ENCODE assay signal across 8 cellular contexts in the genomic region with DNA sequence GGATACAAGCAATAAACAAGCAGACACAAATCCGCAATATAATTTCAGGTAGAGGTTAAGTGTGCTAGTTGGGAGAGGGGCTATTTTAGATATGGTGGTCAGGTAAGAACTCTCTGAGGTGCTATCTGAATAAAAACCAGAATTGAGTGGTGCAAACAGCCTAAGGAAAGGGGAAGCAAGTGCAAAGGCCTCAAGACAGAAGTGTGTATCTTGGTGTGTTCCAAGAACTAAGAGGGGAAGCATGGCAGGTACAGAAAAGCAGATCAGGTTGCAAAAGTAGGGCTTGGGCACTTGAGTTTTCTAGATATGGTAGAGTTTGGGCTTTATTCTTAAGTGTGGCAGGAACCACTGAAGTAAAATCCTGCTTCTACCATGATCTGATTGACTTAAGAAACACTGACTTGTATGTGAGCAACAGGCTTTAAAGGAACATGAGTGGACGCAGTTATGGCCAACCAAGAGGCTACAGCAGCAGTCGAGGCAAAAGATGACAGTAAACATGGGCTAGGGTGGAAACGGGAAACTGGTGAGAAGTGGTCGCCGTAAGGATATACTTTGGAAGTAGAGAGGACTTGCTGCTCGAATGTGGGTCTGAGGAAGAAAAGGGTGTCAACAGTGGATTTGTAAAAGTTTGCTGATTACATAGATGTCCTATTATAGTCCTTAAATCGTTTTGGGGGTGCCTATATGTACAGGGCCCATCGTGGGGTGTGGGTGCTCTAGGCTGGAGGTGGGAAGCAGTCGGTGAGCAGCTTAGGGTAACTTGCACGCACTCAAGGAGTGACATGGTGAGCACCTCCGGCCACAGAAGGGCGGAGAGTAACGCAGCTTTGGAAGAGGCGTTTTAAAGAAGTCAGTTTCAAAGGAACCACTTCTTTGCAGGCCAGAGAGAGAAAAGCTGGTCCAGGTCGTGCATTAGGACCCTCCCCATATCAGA. TPM values are rescaled to one million over a fixed set of nuclear protein-coding genes. Genes with fewer than 3 reads are reported as not detected.
A peak's percentile ranks its signal among the peaks of the same experiment; 100 is the strongest.
DNase-seq lines count a peak whose midpoint lies in the region; ATAC-seq, FAIRE-seq and TF ChIP-seq lines count a peak whose summit lies in the region.

No MANE protein-coding gene starts in this region.

- TF ChIP-seq CTCF in BJ (IDR thresholded peaks at IDR 0.05; ENCODE audit: insufficient read depth, low read depth, low read length) (no peak), MCF 10A (IDR thresholded peaks at IDR 0.05; ENCODE audit: unreplicated experiment) (no peak), kidney (IDR thresholded peaks at IDR 0.05; ENCODE audit: borderline replicate concordance, extremely low read depth, insufficient read depth) (no peak)

- H3K9me3 Mint-ChIP-seq in MCF 10A (ENCODE audit: unreplicated experiment) = no peaks in the 10 kb centered on the region

- H3K36me3 ChIP-seq in BJ (ENCODE audit: control insufficient read depth, insufficient read depth, low read length) (no peaks in the 10 kb centered on the region), kidney (ENCODE audit: control insufficient read depth in 1 of 2, insufficient read depth in 2 of 2, low read length in 2 of 2) (peaks cover 2 to 9% of the 10 kb centered on the region in 2 donors)

- peak overlapping the region; percentile 43 to 96 for H3K9ac ChIP-seq in kidney (ENCODE audit: low read length in 2 of 2)

- peak; percentile 49 for ATAC-seq in HG03139 (IDR thresholded peaks at IDR 0.05; ENCODE audit: unreplicated experiment)

- peaks cover 16% of the 10 kb centered on the region for H3K36me3 Mint-ChIP-seq in MCF 10A (ENCODE audit: insufficient read depth, unreplicated experiment)

- peaks cover 17% of the 10 kb centered on the region for H3K4me1 Mint-ChIP-seq in MCF 10A (ENCODE audit: insufficient read depth, unreplicated experiment)

- no peak for DNase-seq in BJ (ENCODE audit: low read depth)
- peak; percentile 18 for DNase-seq in GM19238 (ENCODE audit: insufficient read length, low spot score)
- DNase-seq in SK-MEL-5 (ENCODE audit: low read depth, low spot score) = peak; percentile 32
- peak; percentile 40 for DNase-seq in MCF 10A (ENCODE audit: unreplicated experiment)
- no peak for DNase-seq in kidney
- DNase-seq in stimulated activated CD8-positive, alpha-beta memory T cell treated with anti-CD3 and anti-CD28 coated beads, Interleukin-7, amount 100 ng/mL, for 4 hours (ENCODE audit: low read depth in 2 of 2) = peak; percentile 12 to 21
- DNase-seq in NCI-H2196 treated with DMSO at 0.1 percent for 48 hours (lab: John Stamatoyannopoulos, UW; ENCODE audit: unreplicated experiment) = no peak

- peaks cover 9 to 10% of the 10 kb centered on the region in 2 donors for H3K4me1 ChIP-seq in kidney (ENCODE audit: control insufficient read depth in 1 of 2, insufficient read depth in 1 of 2, low read depth in 1 of 2, low read length in 2 of 2)

- H3K4me3 Mint-ChIP-seq in MCF 10A (ENCODE audit: unreplicated experiment) = peak overlapping the region; percentile 89

- H3K27ac Mint-ChIP-seq in MCF 10A (ENCODE audit: low read depth, unreplicated experiment) = peak overlapping the region; percentile 92

- peak overlapping the region; percentile 68 to 74 for H3K27ac ChIP-seq in kidney (ENCODE audit: low read depth in 2 of 2, low read length in 2 of 2)

- CTCF ChIA-PET in BJ (lab: Yijun Ruan, JAX) (interaction anchor here (1.0 to 1.6 kb wide), 3 partner anchors 24 to 160 kb away, joined by 3 to 8 read pairs (median 3); no protein-coding TSS in a partner anchor), MCF 10A (lab: Yijun Ruan, JAX) (interaction anchor here (0.5 to 1.9 kb wide), 7 partner anchors 10 to 746 kb away, joined by 3 to 9 read pairs (median 5); no protein-coding TSS in a partner anchor)

- FAIRE-seq in kidney (lab: Jason Lieb, UNC) = no peak

- TSS peak; percentile 51 for BruUV-seq in MCF 10A (replicated peaks; lab: Mats Ljungman, UMichigan)

- intact Hi-C loops in MCF 10A (cut with micrococcal nuclease) (no loop called here), kidney (cut with DNase I) (no loop called here)

- no peaks in the 10 kb centered on the region for H3K27me3 ChIP-seq in BJ (ENCODE audit: control insufficient read depth, insufficient read depth, low read length)

- in situ Hi-C loops in SK-MEL-5 (cut with HindIII; ENCODE audit: low pct_unique_long_range_greater_than_20kb, low sequenced_read_pairs) = loop anchor here (25.0 kb wide), 1 partner anchor 133 kb away; no protein-coding TSS in a partner anchor

- no peaks in the 10 kb centered on the region for H3K9me3 ChIP-seq in kidney (ENCODE audit: control insufficient read depth in 1 of 2, low read length in 2 of 2)

- H3K4me3 ChIP-seq in BJ (ENCODE audit: low read depth, low read length) (peak overlapping the region; percentile 64), kidney (ENCODE audit: low read length in 2 of 2) (peak overlapping the region; percentile 88 to 100)

- POLR2A ChIA-PET in BJ (lab: Charles Lee) (interaction anchor here (0.5 kb wide), 1 partner anchor 23 kb away, joined by 3 read pairs; no protein-coding TSS in a partner anchor), MCF 10A (lab: Yijun Ruan, JAX) (interaction anchor here (0.6 to 1.7 kb wide), 17 partner anchors 9 to 1458 kb away, joined by 3 to 15 read pairs (median 4); partner anchors contain the start of gene UGGT2)

- H3K27me3 Mint-ChIP-seq in MCF 10A (ENCODE audit: insufficient read depth, unreplicated experiment) = no peaks in the 10 kb centered on the region

RNA-seq across cellular contexts. Expression of gene TGDS, which starts 0.7 kb away (rescaled TPM):
- 5.9 and 14.1 TPM in 2 replicates for polyA plus RNA-seq in BJ (2011; rRNA removed)
- polyA minus RNA-seq in BJ (2011; rRNA and poly(A)+ RNA removed) = 3.5 and 3.8 TPM in 2 replicates
- 57.0 and 59.9 TPM in 2 replicates for total RNA-seq in SK-MEL-5 (2014; rRNA removed; shearing (Covaris generic))
- 35.3 and 36.8 TPM in 2 replicates for polyA plus RNA-seq in SK-MEL-5 (2015; cell fraction: cytosol; rRNA removed)
- 120 and 132 TPM in 2 replicates for polyA plus RNA-seq in SK-MEL-5 (2015; cell fraction: nucleus; rRNA removed)
- 14.1 and 16.8 TPM in 2 replicates for total RNA-seq in MCF 10A (2022)
- total RNA-seq in kidney = 12.2 TPM
- 10.8 TPM for polyA plus RNA-seq in kidney (ENCODE audit: insufficient read depth, low read depth, low replicate concordance)

RNA-seq across cellular contexts. Expression of gene GPR180, which starts 6.4 kb away (rescaled TPM):
- polyA plus RNA-seq in BJ (2011; rRNA removed) (2.4 and 4.7 TPM in 2 replicates), kidney (ENCODE audit: insufficient read depth, low read depth, low replicate concordance) (1.8 TPM)
- polyA minus RNA-seq in BJ (2011; rRNA and poly(A)+ RNA removed) = 3.7 and 3.9 TPM in 2 replicates
- total RNA-seq in SK-MEL-5 (2014; rRNA removed; shearing (Covaris generic)) = 16.6 and 18.0 TPM in 2 replicates
- 6.5 and 9.5 TPM in 2 replicates for polyA plus RNA-seq in SK-MEL-5 (2015; cell fraction: cytosol; rRNA removed)
- 17.9 and 18.9 TPM in 2 replicates for polyA plus RNA-seq in SK-MEL-5 (2015; cell fraction: nucleus; rRNA removed)
- total RNA-seq in MCF 10A (2022) (4.8 and 4.9 TPM in 2 replicates), kidney (5.2 TPM)

Comparison
In these comparisons a context has a peak if more than half of its experiments do, and no peak if none do; other contexts are left out.
1. DNase-seq: peak in GM19238 (single experiment), SK-MEL-5 (single experiment), MCF 10A (single experiment) and stimulated activated CD8-positive, alpha-beta memory T cell treated with anti-CD3 and anti-CD28 coated beads, Interleukin-7, amount 100 ng/mL, for 4 hours (2 of 2); none in BJ (single experiment), kidney (single experiment) and NCI-H2196 treated with DMSO at 0.1 percent for 48 hours (single experiment).